2 cellular contexts compared by ENCODE assay signal in the genomic region with DNA sequence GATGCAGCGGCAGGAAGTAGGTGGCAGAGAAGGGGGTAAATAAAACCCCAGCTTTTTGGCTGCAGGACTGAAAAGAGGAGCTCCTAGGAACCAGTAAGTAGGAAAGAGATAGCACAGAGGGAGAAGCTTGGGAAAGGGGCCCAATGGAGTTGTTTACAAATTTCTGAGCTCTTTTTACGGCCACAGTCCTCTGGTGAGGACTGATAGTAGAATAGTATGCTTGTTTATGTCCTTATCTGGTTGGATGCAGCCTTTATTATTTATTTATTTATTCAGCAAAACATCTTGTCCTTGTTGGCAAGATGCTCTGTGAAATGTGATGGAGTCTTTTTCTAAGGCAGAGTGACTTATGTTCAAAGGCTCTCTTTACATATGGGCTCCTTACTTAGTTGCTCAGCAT.
TF ChIP-seq lines count a peak whose summit lies in the region.

No MANE protein-coding gene starts in this region.

TF ChIP-seq in H1, 55 proteins besides CTCF, POLR2A, EP300 and RAD21:
- TF ChIP-seq, protein P1, sequence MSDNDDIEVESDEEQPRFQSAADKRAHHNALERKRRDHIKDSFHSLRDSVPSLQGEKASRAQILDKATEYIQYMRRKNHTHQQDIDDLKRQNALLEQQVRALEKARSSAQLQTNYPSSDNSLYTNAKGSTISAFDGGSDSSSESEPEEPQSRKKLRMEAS (IDR thresholded peaks at IDR 0.05), result no peak
- TF ChIP-seq SP4 (IDR thresholded peaks at IDR 0.05; ENCODE audit: low read length), result no peak
TF ChIP-seq in H1: peak in this region for 0.

TF ChIP-seq in SK-N-SH, 30 proteins besides CTCF, POLR2A, EP300 and RAD21:
- TF ChIP-seq SIN3A (IDR thresholded peaks at IDR 0.05; ENCODE audit: borderline replicate concordance, low read depth, low read length) (no peak), TEAD4 (IDR thresholded peaks at IDR 0.05; ENCODE audit: borderline replicate concordance, insufficient read depth) (no peak), JUND (IDR thresholded peaks at IDR 0.05) (no peak), SMC3 (IDR thresholded peaks at IDR 0.05; ENCODE audit: low read depth, low read length) (no peak), TCF12 (IDR thresholded peaks at IDR 0.05) (no peak), FOXM1 (IDR thresholded peaks at IDR 0.05; ENCODE audit: low read depth) (no peak), ELF1 (IDR thresholded peaks at IDR 0.05) (no peak)
- TF ChIP-seq, protein P1 (IDR thresholded peaks at IDR 0.05; ENCODE audit: low read depth), result no peak
- TF ChIP-seq, protein P2, sequence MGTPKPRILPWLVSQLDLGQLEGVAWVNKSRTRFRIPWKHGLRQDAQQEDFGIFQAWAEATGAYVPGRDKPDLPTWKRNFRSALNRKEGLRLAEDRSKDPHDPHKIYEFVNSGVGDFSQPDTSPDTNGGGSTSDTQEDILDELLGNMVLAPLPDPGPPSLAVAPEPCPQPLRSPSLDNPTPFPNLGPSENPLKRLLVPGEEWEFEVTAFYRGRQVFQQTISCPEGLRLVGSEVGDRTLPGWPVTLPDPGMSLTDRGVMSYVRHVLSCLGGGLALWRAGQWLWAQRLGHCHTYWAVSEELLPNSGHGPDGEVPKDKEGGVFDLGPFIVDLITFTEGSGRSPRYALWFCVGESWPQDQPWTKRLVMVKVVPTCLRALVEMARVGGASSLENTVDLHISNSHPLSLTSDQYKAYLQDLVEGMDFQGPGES (IDR thresholded peaks at IDR 0.05; ENCODE audit: low read depth, low read length), result no peak
